Comparison of ENCODE assay signal across 2 cellular contexts in genomic region chr15:34019369-34019990, GRCh38.
TF ChIP-seq lines count a peak whose summit lies in the region.

No MANE protein-coding gene starts in this region.

TF ChIP-seq in HepG2, 621 proteins besides CTCF, POLR2A, EP300 and RAD21:
- peak; percentile 71 for TF ChIP-seq CEBPB (IDR thresholded peaks at IDR 0.05; ENCODE audit: borderline replicate concordance, low read depth, low read length)
- no peak for TF ChIP-seq ATF4 (CRISPR knock-in tag; IDR thresholded peaks at IDR 0.05)
- no peak for TF ChIP-seq GTF2F1 (IDR thresholded peaks at IDR 0.05; ENCODE audit: low read length)
TF ChIP-seq in HepG2: peak in this region for 1.

TF ChIP-seq in K562, 482 proteins besides CTCF, POLR2A, EP300 and RAD21:
- TF ChIP-seq NRF1 (conservative IDR thresholded peaks at IDR 0.05 in 1 of 2, IDR thresholded peaks at IDR 0.05 in 1 of 2) (no peak), THAP7 (CRISPR knock-in tag; IDR thresholded peaks at IDR 0.05) (no peak), CEBPG (CRISPR knock-in tag; IDR thresholded peaks at IDR 0.05) (no peak), CEBPG (tag; conservative IDR thresholded peaks at IDR 0.05 in 1 of 2, IDR thresholded peaks at IDR 0.05 in 1 of 2) (peak; percentile 17 to 67; a peak in 2 of 4 replicates), CEBPB (tag; IDR thresholded peaks at IDR 0.05) (peak; percentile 55)
TF ChIP-seq in K562: peak in this region for 2.
